In the genomic region with DNA sequence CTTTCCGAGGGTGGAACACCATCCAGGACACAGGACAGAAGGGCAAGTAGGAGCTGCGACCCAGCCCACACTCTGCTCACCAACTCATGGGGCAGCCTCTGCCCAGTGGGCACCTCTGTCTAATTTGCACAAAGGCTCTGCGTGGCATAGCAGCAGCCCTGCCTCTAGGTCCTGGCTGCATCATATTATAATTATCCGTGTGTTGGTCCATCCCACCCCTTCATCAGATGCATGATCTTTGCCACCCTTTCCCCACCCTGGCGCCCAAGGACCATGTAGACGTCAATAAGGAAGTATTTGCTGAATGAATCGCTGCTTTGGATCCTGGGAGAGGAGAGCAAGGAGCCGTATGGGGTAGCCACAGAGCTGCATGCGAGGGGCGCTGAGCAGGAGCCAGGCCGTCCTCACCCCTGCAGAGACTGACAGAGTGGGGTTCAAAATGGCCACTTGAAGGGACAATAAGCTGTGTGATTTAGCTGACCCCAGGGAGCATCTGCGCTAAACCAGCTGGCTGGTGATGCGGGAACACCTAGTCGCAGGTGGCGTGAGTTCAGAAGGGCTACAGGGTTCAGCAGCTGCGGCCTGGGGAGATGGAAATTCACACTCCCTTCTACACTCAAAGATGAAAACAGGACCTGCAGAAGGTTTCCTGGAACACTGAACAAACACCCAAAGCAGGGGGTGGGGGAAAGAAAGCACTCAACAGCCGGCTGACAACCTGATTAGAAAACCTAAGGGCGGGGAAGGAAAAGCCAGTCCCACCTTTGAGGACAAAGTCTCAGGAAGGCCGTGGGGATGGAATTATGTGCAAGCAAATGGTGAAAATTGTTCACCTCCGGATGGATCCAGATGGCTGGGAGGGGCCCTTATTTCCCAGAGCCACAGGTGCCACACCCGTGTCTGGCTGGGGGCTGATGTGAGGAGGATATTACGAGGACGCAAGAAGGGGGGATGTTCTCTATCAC, we compare ENCODE assay signal across 11 cellular contexts. TPM values are rescaled to one million over a fixed set of nuclear protein-coding genes. Genes with fewer than 3 reads are reported as not detected.
DNase-seq lines count a peak whose midpoint lies in the region; ATAC-seq and FAIRE-seq lines count a peak whose summit lies in the region.
"Had no signal": no experiment of that assay in that cellular context is flagged by ENCODE, and none has a peak within 500 bp of the region (broad histone marks: within the 10 kb centered on the region; RNA-seq: fewer than 3 reads in every experiment).

No MANE protein-coding gene starts in this region.

- no peak overlapping the region for H3K4me3 ChIP-seq in small intestine (ENCODE audit: low read depth in 1 of 2, low read length in 2 of 2)

- H3K27me3 ChIP-seq in small intestine (ENCODE audit: control insufficient read depth in 2 of 2, insufficient read depth in 2 of 2, low read length in 2 of 2): no peaks in the 10 kb centered on the region

- DNase-seq in NCI-H2171 treated with DMSO at 0.1 percent for 48 hours (lab: John Stamatoyannopoulos, UW): peak; percentile 42
- DNase-seq in NCI-H2171 (lab: John Stamatoyannopoulos, UW): no peak
- DNase-seq in NCI-H69 (lab: John Stamatoyannopoulos, UW): peak; percentile 91
- DNase-seq in left colon: peak; percentile 86 to 90
- peak; percentile 92 for DNase-seq in small intestine
- no peak for DNase-seq in activated CD4-positive, alpha-beta T cell treated with anti-CD3 and anti-CD28 coated beads, Interleukin-2, amount 50 U/mL, for 1 hour
- DNase-seq in DMS53 treated with DMSO at 0.1 percent for 48 hours (lab: John Stamatoyannopoulos, UW; ENCODE audit: unreplicated experiment): no peak
- no peak for DNase-seq in HCEC 1CT
- DNase-seq: activated CD8-positive, alpha-beta memory T cell treated with anti-CD3 and anti-CD28 coated beads for 24 hours; CD4-positive, alpha-beta memory T cell; stimulated activated CD4-positive, alpha-beta T cell treated with anti-CD3 and anti-CD28 coated beads, Interleukin-2, amount 100 ng/mL, for 24 hours had no signal

- no peak for FAIRE-seq in small intestine (lab: Jason Lieb, UNC)

- 27 to 69% (median 51%) methylated on average over 23 of the region's 23 CpGs for WGBS in small intestine, 3 donors

- no peaks in the 10 kb centered on the region for H3K36me3 ChIP-seq in small intestine (ENCODE audit: control insufficient read depth in 2 of 2, insufficient read depth in 2 of 2, low read length in 2 of 2)

- ATAC-seq in left colon: peak; percentile 73

- H3K4me1 ChIP-seq in small intestine (ENCODE audit: control insufficient read depth in 2 of 2, insufficient read depth in 1 of 2, low read depth in 1 of 2, low read length in 1 of 2): peaks cover 23 to 24% of the 10 kb centered on the region in 2 donors

- peak overlapping the region; percentile 63 to 94 for H3K27ac ChIP-seq in small intestine (ENCODE audit: low read depth in 1 of 2, low read length in 1 of 2)

- intact Hi-C loops in left colon (cut with DNase I, micrococcal nuclease): no loop called here

- no peaks in the 10 kb centered on the region for H3K9me3 ChIP-seq in small intestine (ENCODE audit: control insufficient read depth, low read depth)

RNA-seq across cellular contexts. Expression of a gene that starts 6.4 kb away (rescaled TPM):
- 100 to 1,000 TPM; 271 to 338 TPM for total RNA-seq in left colon
- polyA plus RNA-seq in small intestine: 10 to 100 TPM; 42.4 to 47.2 (median 43.8) TPM

Comparison
In these comparisons a context has a peak if more than half of its experiments do, and no peak if none do; other contexts are left out.
1. DNase-seq: peak in NCI-H2171 treated with DMSO at 0.1 percent for 48 hours (single experiment), NCI-H69 (single experiment), left colon (2 of 2) and small intestine (single experiment); none in NCI-H2171 (single experiment), activated CD4-positive, alpha-beta T cell treated with anti-CD3 and anti-CD28 coated beads, Interleukin-2, amount 50 U/mL, for 1 hour (single experiment), DMS53 treated with DMSO at 0.1 percent for 48 hours (single experiment) and HCEC 1CT (single experiment).